In genomic region chr7:42314696-42315095, GRCh38 we compare ENCODE assay signal across 31 cellular contexts.
DNase-seq lines count a peak whose midpoint lies in the region; ATAC-seq, FAIRE-seq and TF ChIP-seq lines count a peak whose summit lies in the region.
"Had no signal": no experiment of that assay in that cellular context is flagged by ENCODE, and none has a peak within 500 bp of the region (broad histone marks: within the 10 kb centered on the region; RNA-seq: fewer than 3 reads in every experiment).

No MANE protein-coding gene starts in this region.

- 86% methylated on average over 1 of the region's 1 CpG for WGBS in aorta, 2 donors

- no peak for FAIRE-seq in astrocyte (lab: Jason Lieb, UNC)
- FAIRE-seq: GM12878 had no signal

- H3K79me2 ChIP-seq in ACC112 (ENCODE audit: control insufficient read depth, insufficient read depth, low read length, unreplicated experiment): no peaks in the 10 kb centered on the region
- no peaks in the 10 kb centered on the region for H3K79me2 ChIP-seq in astrocyte (ENCODE audit: insufficient read depth, low read length)

- peak overlapping the region; percentile 82 for H3K4me2 ChIP-seq in astrocyte (ENCODE audit: low read length)

- no peaks in the 10 kb centered on the region for H3K27me3 Mint-ChIP-seq in astrocyte (ENCODE audit: low read depth, unreplicated experiment)
- H3K27me3 Mint-ChIP-seq: activated B cell treated with CpG ODN at 0.5 μM for 24 hours had no signal

- H3K27me3 ChIP-seq in ACC112 (ENCODE audit: insufficient read depth, low read length) (no peaks in the 10 kb centered on the region), astrocyte (ENCODE audit: insufficient read depth, low read length) (peaks cover 12% of the 10 kb centered on the region), aorta (ENCODE audit: control insufficient read depth in 1 of 2, insufficient read depth in 2 of 2, low read length in 1 of 2) (no peaks in the 10 kb centered on the region), SJCRH30 (no peaks in the 10 kb centered on the region)
- H3K27me3 ChIP-seq: gastroesophageal sphincter had no signal

- H2AFZ ChIP-seq in ACC112 (ENCODE audit: low read length, unreplicated experiment) (peak overlapping the region; percentile 19), astrocyte (ENCODE audit: low read depth, low read length) (no peak overlapping the region)

- H4K20me1 ChIP-seq in astrocyte (ENCODE audit: insufficient read depth, low read length): no peaks in the 10 kb centered on the region

- no peak overlapping the region for H3K4me3 Mint-ChIP-seq in astrocyte (ENCODE audit: unreplicated experiment)
- H3K4me3 Mint-ChIP-seq: activated B cell treated with CpG ODN at 0.5 μM for 24 hours; activated naive CD4-positive, alpha-beta T cell treated with anti-CD3 and anti-CD28 coated beads, Interleukin-2, amount 50 U/mL, for 24 hours; B cell; H9; immature natural killer cell; nephron progenitor cell had no signal

- H3K4me1 ChIP-seq in ACC112 (ENCODE audit: control insufficient read depth, insufficient read depth, low read length, unreplicated experiment) (peaks cover 24% of the 10 kb centered on the region), HEK293 (ENCODE audit: control insufficient read depth, insufficient read depth, low read length) (peaks cover 13% of the 10 kb centered on the region; the same call in 1 of the 2 replicates), astrocyte (ENCODE audit: insufficient read depth, low read length) (peaks cover 14% of the 10 kb centered on the region), aorta (ENCODE audit: control insufficient read depth in 1 of 2, insufficient read depth in 2 of 2, low read length in 2 of 2) (no peaks in the 10 kb centered on the region), SJCRH30 (no peaks in the 10 kb centered on the region)
- H3K4me1 ChIP-seq: gastroesophageal sphincter had no signal

- DNase-seq in astrocyte (ENCODE audit: low read depth) (peak; percentile 29), left kidney (ENCODE audit: low read depth, low spot score) (peak; percentile 17), aorta (no peak), SJCRH30 (no peak)
- DNase-seq: 8988T; activated B cell treated with CpG ODN at 0.5 μM for 24 hours; activated CD4-positive, alpha-beta T cell treated with anti-CD3 and anti-CD28 coated beads, Interleukin-2, amount 50 U/mL, for 4 hours; anterior cingulate cortex; DMS79; effector CD8-positive, alpha-beta T cell; H9; hippocampal formation; immature natural killer cell; Kasumi-1; mucosa of descending colon; NCI-H1048; NCI-H187; NCI-H526 treated with DMSO at 0.1 percent for 48 hours; nephron progenitor cell; Right ventricle myocardium superior; stimulated activated CD8-positive, alpha-beta memory T cell treated with anti-CD3 and anti-CD28 coated beads, Interleukin-4, amount 100 ng/mL, for 48 hours; SW 1271 had no signal

- no peaks in the 10 kb centered on the region for H3K36me3 ChIP-seq in ACC112 (ENCODE audit: insufficient read depth, low read length)
- no peaks in the 10 kb centered on the region for H3K36me3 ChIP-seq in HEK293 (ENCODE audit: control insufficient read depth in 2 of 2, insufficient read depth in 1 of 2, low read length in 2 of 2)
- H3K36me3 ChIP-seq in astrocyte (ENCODE audit: insufficient read depth, low read length): no peaks in the 10 kb centered on the region
- no peaks in the 10 kb centered on the region for H3K36me3 ChIP-seq in aorta (ENCODE audit: control insufficient read depth in 1 of 2, insufficient read depth in 2 of 2, low read length in 1 of 2)
- H3K36me3 ChIP-seq in SJCRH30: no peaks in the 10 kb centered on the region
- H3K36me3 ChIP-seq: gastroesophageal sphincter had no signal

- H3K27ac ChIP-seq in ACC112 (ENCODE audit: low read depth, low read length) (no peak overlapping the region), HEK293 (ENCODE audit: extremely low read depth, low read depth, low read length) (peak overlapping the region; percentile 19; the same call in 1 of the 2 replicates), astrocyte (ENCODE audit: low read depth, low read length) (no peak overlapping the region), aorta (ENCODE audit: low read depth in 1 of 2, low read length in 2 of 2) (no peak overlapping the region), SJCRH30 (no peak overlapping the region)
- H3K27ac ChIP-seq: gastroesophageal sphincter had no signal

- POLR2A ChIA-PET in HEK293 (lab: Yijun Ruan, JAX): no interaction called here

- no peak for TF ChIP-seq CTCF in HEK293 (tag by site-specific recombination; IDR thresholded peaks at IDR 0.05)
- no peak for TF ChIP-seq CTCF in astrocyte (IDR thresholded peaks at IDR 0.05; ENCODE audit: insufficient read depth, low read depth, low read length)

- H3K9me3 Mint-ChIP-seq in astrocyte (ENCODE audit: unreplicated experiment): peaks cover 3% of the 10 kb centered on the region

- ATAC-seq in GM18498 (IDR thresholded peaks at IDR 0.05; ENCODE audit: unreplicated experiment) (no peak), aorta (ENCODE audit: low FRiP score) (no peak), GM21526 (IDR thresholded peaks at IDR 0.05; ENCODE audit: low FRiP score, unreplicated experiment) (no peak)
- ATAC-seq: gastroesophageal sphincter, GM12878, mucosa of descending colon had no signal

- no peaks in the 10 kb centered on the region for H3K36me3 Mint-ChIP-seq in astrocyte (ENCODE audit: low read depth, unreplicated experiment)
- H3K36me3 Mint-ChIP-seq: activated naive CD4-positive, alpha-beta T cell treated with anti-CD3 and anti-CD28 coated beads, Interleukin-2, amount 50 U/mL, for 24 hours; immature natural killer cell had no signal

- no peak overlapping the region for H3K9ac ChIP-seq in astrocyte (ENCODE audit: low read length)

- CTCF ChIA-PET in HEK293 (lab: Yijun Ruan, JAX): no interaction called here

- intact Hi-C loops in aorta (cut with DNase I): no loop called here

- H3K4me3 ChIP-seq in ACC112 (ENCODE audit: low read depth, low read length) (peak overlapping the region; percentile 66), HEK293 (ENCODE audit: low read depth, low read length) (no peak overlapping the region), astrocyte (ENCODE audit: insufficient read depth, low read depth, low read length) (peak overlapping the region; percentile 38), aorta (ENCODE audit: low read length in 2 of 2) (no peak overlapping the region), SJCRH30 (no peak overlapping the region)
- H3K4me3 ChIP-seq: gastroesophageal sphincter, GM12878, mucosa of descending colon had no signal

- H3K9me3 ChIP-seq in HEK293 (ENCODE audit: control insufficient read depth, insufficient read depth, low read depth, low read length) (no peaks in the 10 kb centered on the region), astrocyte (ENCODE audit: insufficient read depth, low read depth, low read length) (no peaks in the 10 kb centered on the region), aorta (ENCODE audit: control insufficient read depth, low read length) (peaks cover 2% of the 10 kb centered on the region), SJCRH30 (replicated peaks) (no peaks in the 10 kb centered on the region)
- H3K9me3 ChIP-seq: mucosa of descending colon had no signal

- peaks cover 19% of the 10 kb centered on the region for H3K4me1 Mint-ChIP-seq in astrocyte (ENCODE audit: low read depth, unreplicated experiment)
- H3K4me1 Mint-ChIP-seq: activated naive CD4-positive, alpha-beta T cell treated with anti-CD3 and anti-CD28 coated beads, Interleukin-2, amount 50 U/mL, for 24 hours; immature natural killer cell had no signal

- peak overlapping the region; percentile 76 for H3K27ac Mint-ChIP-seq in astrocyte (ENCODE audit: unreplicated experiment)
- H3K27ac Mint-ChIP-seq: activated B cell treated with CpG ODN at 0.5 μM for 24 hours; activated naive CD4-positive, alpha-beta T cell treated with anti-CD3 and anti-CD28 coated beads, Interleukin-2, amount 50 U/mL, for 24 hours; B cell; H9; immature natural killer cell; nephron progenitor cell; progenitor cell of endocrine pancreas had no signal

TF ChIP-seq in HEK293, 187 proteins besides CTCF, POLR2A, EP300 and RAD21 (continues in another document):
- TF ChIP-seq, protein P1, sequence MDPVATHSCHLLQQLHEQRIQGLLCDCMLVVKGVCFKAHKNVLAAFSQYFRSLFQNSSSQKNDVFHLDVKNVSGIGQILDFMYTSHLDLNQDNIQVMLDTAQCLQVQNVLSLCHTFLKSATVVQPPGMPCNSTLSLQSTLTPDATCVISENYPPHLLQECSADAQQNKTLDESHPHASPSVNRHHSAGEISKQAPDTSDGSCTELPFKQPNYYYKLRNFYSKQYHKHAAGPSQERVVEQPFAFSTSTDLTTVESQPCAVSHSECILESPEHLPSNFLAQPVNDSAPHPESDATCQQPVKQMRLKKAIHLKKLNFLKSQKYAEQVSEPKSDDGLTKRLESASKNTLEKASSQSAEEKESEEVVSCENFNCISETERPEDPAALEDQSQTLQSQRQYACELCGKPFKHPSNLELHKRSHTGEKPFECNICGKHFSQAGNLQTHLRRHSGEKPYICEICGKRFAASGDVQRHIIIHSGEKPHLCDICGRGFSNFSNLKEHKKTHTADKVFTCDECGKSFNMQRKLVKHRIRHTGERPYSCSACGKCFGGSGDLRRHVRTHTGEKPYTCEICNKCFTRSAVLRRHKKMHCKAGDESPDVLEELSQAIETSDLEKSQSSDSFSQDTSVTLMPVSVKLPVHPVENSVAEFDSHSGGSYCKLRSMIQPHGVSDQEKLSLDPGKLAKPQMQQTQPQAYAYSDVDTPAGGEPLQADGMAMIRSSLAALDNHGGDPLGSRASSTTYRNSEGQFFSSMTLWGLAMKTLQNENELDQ (tag by site-specific recombination; IDR thresholded peaks at IDR 0.05; ENCODE audit: low read depth): no peak
- no peak for TF ChIP-seq ZNF24 (tag by site-specific recombination; IDR thresholded peaks at IDR 0.05)
- no peak for TF ChIP-seq KLF9 (tag by site-specific recombination; IDR thresholded peaks at IDR 0.05; ENCODE audit: low read depth)
- TF ChIP-seq MYNN (tag by site-specific recombination; IDR thresholded peaks at IDR 0.05; ENCODE audit: borderline replicate concordance): no peak
- TF ChIP-seq ZNF791 (tag by site-specific recombination; IDR thresholded peaks at IDR 0.05): no peak
- TF ChIP-seq BCL11B (tag by site-specific recombination; IDR thresholded peaks at IDR 0.05; ENCODE audit: low read depth): no peak
- no peak for TF ChIP-seq ZNF274 (IDR thresholded peaks at IDR 0.05; ENCODE audit: low read length)
- no peak for TF ChIP-seq ZNF274 (tag by site-specific recombination; IDR thresholded peaks at IDR 0.05; ENCODE audit: borderline replicate concordance)
- TF ChIP-seq SETDB1 (IDR thresholded peaks at IDR 0.05; ENCODE audit: insufficient read length, low read length): no peak
- TF ChIP-seq ZNF248 (tag by site-specific recombination; IDR thresholded peaks at IDR 0.05): no peak
- TF ChIP-seq ZNF610 (tag by site-specific recombination; IDR thresholded peaks at IDR 0.05; ENCODE audit: borderline replicate concordance): no peak

Comparison
In these comparisons a context has a peak if more than half of its experiments do, and no peak if none do; other contexts are left out.
1. H3K4me3 ChIP-seq: peak in ACC112 (single experiment) and astrocyte (single experiment); none in HEK293 (single experiment), aorta (0 of 2) and SJCRH30 (single experiment).
2. DNase-seq: peak in astrocyte (single experiment) and left kidney (single experiment); none in aorta (0 of 2) and SJCRH30 (0 of 2).